Comparison of ENCODE assay signal across 1 cellular context in the genomic region with DNA sequence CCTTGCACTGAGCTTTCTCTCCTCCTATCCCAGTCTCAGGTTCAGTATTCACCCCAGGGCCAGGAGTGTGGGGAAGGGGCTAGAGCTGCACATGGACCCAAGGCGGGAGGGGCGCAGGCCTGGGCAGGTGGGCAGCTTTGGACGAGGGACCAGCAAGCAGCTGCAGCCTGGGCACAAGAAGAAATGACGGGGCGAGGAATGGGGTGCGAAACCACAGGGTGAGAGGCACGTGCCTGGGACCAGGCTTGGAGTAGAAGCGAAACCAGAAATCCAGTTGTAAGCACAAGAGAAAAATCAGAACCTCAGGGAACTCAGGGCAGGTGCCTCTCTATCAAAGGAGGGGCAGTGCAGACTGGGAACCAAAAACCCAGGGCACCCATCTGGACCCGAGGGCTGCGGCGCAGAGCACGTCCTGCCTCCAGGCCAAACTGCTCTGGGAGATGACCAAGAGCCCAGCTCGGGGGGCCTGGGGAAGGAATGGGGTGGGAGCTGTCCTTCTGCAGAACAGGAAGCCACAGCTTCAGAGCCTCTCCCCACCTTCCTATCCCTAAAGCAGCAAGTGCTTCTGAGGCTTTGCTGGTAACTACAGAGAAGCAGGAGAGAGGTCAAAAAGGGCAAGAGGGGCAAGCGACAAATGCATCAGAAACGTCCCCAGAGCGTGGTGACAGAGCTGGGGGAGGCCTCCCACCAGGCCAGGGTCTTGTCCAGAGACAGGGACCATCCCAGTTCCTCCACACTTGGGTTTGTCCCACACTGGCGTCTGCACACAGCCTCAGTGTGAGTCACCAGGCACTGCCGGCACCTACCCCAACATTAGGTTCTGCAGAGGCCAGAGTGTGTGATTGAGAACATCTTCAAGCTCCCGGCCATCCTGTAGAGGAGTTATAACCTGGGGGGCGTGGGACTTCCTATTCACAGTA.
TF ChIP-seq lines count a peak whose summit lies in the region.

No MANE protein-coding gene starts in this region.

TF ChIP-seq in H1, 55 proteins besides CTCF, POLR2A, EP300 and RAD21:
- TF ChIP-seq KDM5A (IDR thresholded peaks at IDR 0.05; ENCODE audit: low read length) = no peak
- 0 out of 2 replicates have a peak, but pooled peaks have one; percentile 27 for TF ChIP-seq E2F6 (IDR thresholded peaks at IDR 0.05)
